ENCODE assay signal across 8 cellular contexts in genomic region chr17:4806420-4806769, GRCh38. TPM values are rescaled to one million over a fixed set of nuclear protein-coding genes. Genes with fewer than 3 reads are reported as not detected.
A peak's percentile ranks its signal among the peaks of the same experiment; 100 is the strongest.
DNase-seq lines count a peak whose midpoint lies in the region; ATAC-seq and TF ChIP-seq lines count a peak whose summit lies in the region.

No MANE protein-coding gene starts in this region.

- 1 to 3% (median 2%) methylated on average over 13 to 14 of the region's 14 CpGs for WGBS in ovary, 3 donors

- ATAC-seq in HG02610 (IDR thresholded peaks at IDR 0.05; ENCODE audit: unreplicated experiment) (no peak), HG02970 (IDR thresholded peaks at IDR 0.05; ENCODE audit: low FRiP score, unreplicated experiment) (no peak)

- H3K27ac ChIP-seq in ovary = peak overlapping the region in 1 of 2 donors; percentile 36

- H3K36me3 ChIP-seq in NT2/D1 (ENCODE audit: insufficient read depth, insufficient read length, low read length) (peaks cover 25% of the 10 kb centered on the region), ovary (no peaks in the 10 kb centered on the region)

- TF ChIP-seq EP300 in ovary (IDR thresholded peaks at IDR 0.05) = no peak

- TF ChIP-seq CTCF in GM12865 (IDR thresholded peaks at IDR 0.05; ENCODE audit: insufficient read depth, low read depth, low read length, missing control alignments) = no peak
- TF ChIP-seq CTCF in epithelial cell of esophagus (IDR thresholded peaks at IDR 0.05; ENCODE audit: insufficient read depth, low read depth, low read length, missing control alignments) = no peak
- TF ChIP-seq CTCF in ovary (IDR thresholded peaks at IDR 0.05) = no peak

- peak overlapping the region; percentile 72 for H3K9ac ChIP-seq in NT2/D1 (ENCODE audit: insufficient read length, low read depth)

- DNase-seq in GM12865 (ENCODE audit: low read depth) = no peak
- no peak for DNase-seq in NT2/D1 (ENCODE audit: low read depth, low spot score)
- no peak for DNase-seq in epithelial cell of esophagus (ENCODE audit: low read depth)
- no peak for DNase-seq in ovary
- DNase-seq in erythroblast (lab: John Stamatoyannopoulos, UW) = no peak
- DNase-seq in stimulated activated naive CD4-positive, alpha-beta T cell treated with Interleukin-2 at 50 U/mL for 16 hours (lab: John Stamatoyannopoulos, UW) = no peak

- H3K27me3 ChIP-seq in NT2/D1 (ENCODE audit: insufficient read depth, insufficient read length) (no peaks in the 10 kb centered on the region), ovary (no peaks in the 10 kb centered on the region)

- H3K4me3 ChIP-seq in GM12865 (ENCODE audit: low read depth, low read length) = peak overlapping the region; percentile 42
- peak overlapping the region; percentile 64 for H3K4me3 ChIP-seq in NT2/D1 (ENCODE audit: insufficient read length, low read depth)
- H3K4me3 ChIP-seq in epithelial cell of esophagus (ENCODE audit: low read length) = peak overlapping the region; percentile 61
- peak overlapping the region; percentile 84 for H3K4me3 ChIP-seq in ovary

- intact Hi-C loops in ovary (cut with DNase I) = no loop called here

- H3K4me1 ChIP-seq in NT2/D1 (ENCODE audit: insufficient read depth, insufficient read length) (peaks cover 4% of the 10 kb centered on the region), ovary (ENCODE audit: insufficient read depth) (peaks cover 8% of the 10 kb centered on the region)

- TF ChIP-seq POLR2A in ovary (IDR thresholded peaks at IDR 0.05) (no peak), erythroblast (IDR thresholded peaks at IDR 0.05; ENCODE audit: low read length) (no peak)

- H3K9me3 ChIP-seq in NT2/D1 (ENCODE audit: insufficient read depth, low read length) = no peaks in the 10 kb centered on the region
- H3K9me3 ChIP-seq in ovary = no peaks in the 10 kb centered on the region

RNA-seq across cellular contexts. Expression of gene PLD2, which starts 0.6 kb away (rescaled TPM):
- 10 to 100 TPM; 16.2 to 53.3 (median 42.7) TPM for total RNA-seq in ovary
- 10 to 100 TPM; 20.3 to 31.4 TPM for polyA plus RNA-seq in ovary

RNA-seq across cellular contexts. Expression of gene PSMB6, which starts 10.4 kb away (rescaled TPM):
- total RNA-seq in ovary = 100 to 1,000 TPM in 1 of 7 donors, 10 to 100 TPM in 6; 74.6 to 123 (median 87.9) TPM
- polyA plus RNA-seq in ovary = 100 to 1,000 TPM in 1 of 2 donors, 10 to 100 TPM in 1; 87.8 to 111 TPM

RNA-seq across cellular contexts. Expression of gene GLTPD2, which starts 17.6 kb away (rescaled TPM):
- not detected for total RNA-seq in ovary
- polyA plus RNA-seq in ovary = not detected

RNA-seq across cellular contexts. Expression of gene VMO1, which starts 20.2 kb away (rescaled TPM):
- 1 to 10 TPM in 5 of 7 donors, under 1 TPM in 2; 0.69 to 3.5 (median 1.3) TPM for total RNA-seq in ovary
- polyA plus RNA-seq in ovary = 1 to 10 TPM in 1 of 2 donors, not detected in 1; 1.1 TPM
